ENCODE assay signal across 30 cellular contexts in the genomic region with DNA sequence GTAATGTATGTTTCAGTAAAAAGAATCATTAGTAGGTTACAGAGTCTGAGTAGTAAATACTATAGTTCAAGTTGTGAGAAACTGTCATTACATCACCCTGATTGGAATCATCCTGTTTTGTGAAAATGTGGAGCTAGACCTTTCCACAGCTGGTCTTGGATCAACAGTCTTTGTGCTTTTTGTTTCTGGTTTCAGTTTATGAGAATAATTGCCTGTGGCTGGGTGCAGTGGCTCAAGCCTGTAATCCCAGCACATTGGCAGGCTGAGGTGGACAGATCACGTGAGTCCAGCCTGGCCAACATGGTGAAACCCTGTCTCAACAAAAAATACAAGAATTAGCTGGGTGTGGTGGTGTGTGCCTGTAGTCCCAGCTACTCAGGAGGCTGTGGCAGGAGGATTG. TPM values are rescaled to one million over a fixed set of nuclear protein-coding genes. Genes with fewer than 3 reads are reported as not detected.
"Had no signal": no experiment of that assay in that cellular context is flagged by ENCODE, and none has a peak within 500 bp of the region (broad histone marks: within the 10 kb centered on the region; RNA-seq: fewer than 3 reads in every experiment).

No MANE protein-coding gene starts in this region.

- DNase-seq: activated CD4-positive, alpha-beta memory T cell treated with anti-CD3 and anti-CD28 coated beads, Interleukin-2, amount 10 ng/mL, durations not matched to agents 7 days and 5 days; activated CD4-positive, alpha-beta T cell treated with anti-CD3 and anti-CD28 coated beads, Interleukin-2, amount 10 ng/mL, durations not matched to agents 7 days and 5 days; activated CD4-positive, CD25-positive, alpha-beta regulatory T cell treated with anti-CD3 and anti-CD28 coated beads, Interleukin-2, amount 50 U/mL, for 72 hours; activated CD8-positive, alpha-beta memory T cell treated with anti-CD3 and anti-CD28 coated beads, Interleukin-2, amount 50 U/mL, for 48 hours; activated gamma-delta T cell treated with Interleukin-2 at 50 U/mL for 16 hours; activated naive CD4-positive, alpha-beta T cell treated with anti-CD3 and anti-CD28 coated beads, Interleukin-2, amount 50 U/mL, for 16 hours; activated T-cell treated with anti-CD3 and anti-CD28 coated beads, Interleukin-2, amount 50 U/mL, for 4 hours; amniotic stem cell; caudate nucleus; endodermal cell; gastrocnemius medialis; glutamatergic neuron; islet precursor cell; left ventricle myocardium inferior; mucosa of descending colon; naive thymus-derived CD4-positive, alpha-beta T cell; pancreas; stimulated activated CD4-positive, alpha-beta T cell treated with anti-CD3 and anti-CD28 coated beads, Interleukin-15, amount 100 ng/mL, for 24 hours; stimulated activated CD4-positive, alpha-beta T cell treated with anti-CD3 and anti-CD28 coated beads, Interleukin-2, amount 100 ng/mL, for 24 hours; stimulated activated naive B cell treated with anti-CD40 and anti-IgM and Interleukin-4, amounts not matched to agents 10 μg/mL and 1 μg/mL and 100 μg/mL, for 72 hours; stomach; T-helper 9 cell; WERI-Rb-1 had no signal

- H3K36me3 ChIP-seq: gastrocnemius medialis, left ventricle myocardium inferior, pancreas, right atrium auricular region, stomach, tibial nerve, WERI-Rb-1 had no signal

- H3K27ac ChIP-seq: gastrocnemius medialis, hepatocyte, left ventricle myocardium inferior, pancreas, right atrium auricular region, stomach, tibial nerve, WERI-Rb-1 had no signal

- H3K9me3 ChIP-seq: gastrocnemius medialis, mucosa of descending colon, pancreas, stomach had no signal

- H3K4me1 ChIP-seq: gastrocnemius medialis, left ventricle myocardium inferior, pancreas, right atrium auricular region, stomach, tibial nerve had no signal

- H3K27me3 ChIP-seq: gastrocnemius medialis, hepatocyte, pancreas, right atrium auricular region, stomach, tibial nerve had no signal

- H3K4me3 ChIP-seq: gastrocnemius medialis, hepatocyte, left ventricle myocardium inferior, lung, mucosa of descending colon, pancreas, right atrium auricular region, stomach, tibial nerve had no signal

RNA-seq across cellular contexts. Expression of a gene that starts 19.6 kb away (rescaled TPM):
- total RNA-seq: gastrocnemius medialis; mesenteric fat pad; pulmonary artery endothelial cell; T-helper 1 cell treated with Interleukin-12 subunit alpha and Interleukin-12 subunit beta and Interleukin-4 antibody, amounts not matched to agents 30 ng/mL and 1 ng/mL, for 36 hours had no signal
